ENCODE assay signal across 9 cellular contexts in the genomic region with DNA sequence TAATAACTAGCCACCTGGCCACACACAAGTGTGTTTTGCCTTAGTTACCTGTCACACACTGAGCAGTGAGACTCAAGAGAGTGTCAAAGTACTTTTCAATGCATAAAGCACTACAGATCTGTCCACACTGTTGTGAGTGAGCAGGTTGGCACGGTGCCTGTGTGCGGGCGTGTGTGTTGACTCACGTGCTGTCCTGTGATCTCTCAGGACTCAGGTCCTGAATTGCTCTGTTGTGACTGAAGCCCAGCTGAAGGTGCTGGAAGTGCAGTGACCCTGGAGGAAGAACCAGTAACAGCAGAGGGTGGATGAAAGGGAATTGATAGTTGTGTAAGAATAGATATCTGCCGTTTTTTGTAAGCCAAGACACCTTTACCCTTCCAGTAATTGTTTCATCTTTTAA. TPM values are rescaled to one million over a fixed set of nuclear protein-coding genes. Genes with fewer than 3 reads are reported as not detected.
DNase-seq lines count a peak whose midpoint lies in the region; ATAC-seq and TF ChIP-seq lines count a peak whose summit lies in the region.
"Had no signal": no experiment of that assay in that cellular context is flagged by ENCODE, and none has a peak within 500 bp of the region (broad histone marks: within the 10 kb centered on the region; RNA-seq: fewer than 3 reads in every experiment).

No MANE protein-coding gene starts in this region.

- H3K4me1 Mint-ChIP-seq in WTC11 = no peaks in the 10 kb centered on the region
- H3K4me1 Mint-ChIP-seq: naive B cell had no signal

- H3K9me3 Mint-ChIP-seq in WTC11 = peaks cover 20% of the 10 kb centered on the region

- H3K36me3 ChIP-seq in kidney epithelial cell (ENCODE audit: control insufficient read depth, insufficient read depth, low read length) (no peaks in the 10 kb centered on the region), uterus (no peaks in the 10 kb centered on the region), vagina (no peaks in the 10 kb centered on the region)

- no peak overlapping the region for H3K27ac ChIP-seq in uterus
- no peak overlapping the region for H3K27ac ChIP-seq in vagina

- no peak for TF ChIP-seq CTCF in WTC11 (IDR thresholded peaks at IDR 0.05)
- TF ChIP-seq CTCF in kidney epithelial cell (IDR thresholded peaks at IDR 0.05; ENCODE audit: insufficient read depth, low read length, poor library complexity, severe bottlenecking) = no peak
- no peak for TF ChIP-seq CTCF in uterus (IDR thresholded peaks at IDR 0.05)
- TF ChIP-seq CTCF in vagina (IDR thresholded peaks at IDR 0.05) = no peak

- H3K27me3 ChIP-seq in kidney epithelial cell (ENCODE audit: control insufficient read depth, insufficient read depth, low read length) = no peaks in the 10 kb centered on the region
- no peaks in the 10 kb centered on the region for H3K27me3 ChIP-seq in uterus
- no peaks in the 10 kb centered on the region for H3K27me3 ChIP-seq in vagina

- H3K36me3 Mint-ChIP-seq in WTC11 = peaks cover 19% of the 10 kb centered on the region

- H3K4me3 Mint-ChIP-seq in WTC11 = no peak overlapping the region
- H3K4me3 Mint-ChIP-seq: naive B cell had no signal

- DNase-seq in AG08396 (ENCODE audit: low spot score) (peak; percentile 32), HS-5 (ENCODE audit: low read depth) (peak; percentile 24), WTC11 (ENCODE audit: low spot score) (no peak), kidney epithelial cell (ENCODE audit: low read depth) (peak; percentile 61), uterus (peak; percentile 17 to 32), globus pallidus (ENCODE audit: low spot score) (no peak), vagina (ENCODE audit: extremely low spot score in 2 of 2) (no peak)
- DNase-seq: naive B cell had no signal

- POLR2A ChIA-PET in WTC11 (lab: Charles Lee) = no interaction called here

- peak; percentile 65; the same call in 1 of the 2 replicates for ATAC-seq in WTC11
- no peak for ATAC-seq in GM18498 (IDR thresholded peaks at IDR 0.05; ENCODE audit: unreplicated experiment)

- no peaks in the 10 kb centered on the region for H3K4me1 ChIP-seq in uterus
- H3K4me1 ChIP-seq in vagina = peaks cover 8% of the 10 kb centered on the region

- TF ChIP-seq POLR2A in uterus (IDR thresholded peaks at IDR 0.05) = no peak
- TF ChIP-seq POLR2A in vagina (IDR thresholded peaks at IDR 0.05) = no peak

- H3K4me3 ChIP-seq in kidney epithelial cell (ENCODE audit: low read depth, low read length) (no peak overlapping the region), uterus (no peak overlapping the region), vagina (no peak overlapping the region)

- intact Hi-C loops in uterus (cut with DNase I; ENCODE audit: low total_unique reads) = no loop called here
- intact Hi-C loops in vagina (cut with DNase I) = no loop called here

- no peak overlapping the region for H3K27ac Mint-ChIP-seq in WTC11
- H3K27ac Mint-ChIP-seq: naive B cell had no signal

- no peaks in the 10 kb centered on the region for H3K27me3 Mint-ChIP-seq in WTC11 (ENCODE audit: low read depth)

- H3K9me3 ChIP-seq in uterus = no peaks in the 10 kb centered on the region
- no peaks in the 10 kb centered on the region for H3K9me3 ChIP-seq in vagina

- CTCF ChIA-PET in WTC11 (lab: Charles Lee) = interaction anchor here (0.6 kb wide), 1 partner anchor 938 kb away, joined by 3 read pairs; no protein-coding TSS in a partner anchor

TF ChIP-seq in WTC11, 78 proteins besides CTCF, POLR2A, EP300 and RAD21:
- TF ChIP-seq, protein P1, sequence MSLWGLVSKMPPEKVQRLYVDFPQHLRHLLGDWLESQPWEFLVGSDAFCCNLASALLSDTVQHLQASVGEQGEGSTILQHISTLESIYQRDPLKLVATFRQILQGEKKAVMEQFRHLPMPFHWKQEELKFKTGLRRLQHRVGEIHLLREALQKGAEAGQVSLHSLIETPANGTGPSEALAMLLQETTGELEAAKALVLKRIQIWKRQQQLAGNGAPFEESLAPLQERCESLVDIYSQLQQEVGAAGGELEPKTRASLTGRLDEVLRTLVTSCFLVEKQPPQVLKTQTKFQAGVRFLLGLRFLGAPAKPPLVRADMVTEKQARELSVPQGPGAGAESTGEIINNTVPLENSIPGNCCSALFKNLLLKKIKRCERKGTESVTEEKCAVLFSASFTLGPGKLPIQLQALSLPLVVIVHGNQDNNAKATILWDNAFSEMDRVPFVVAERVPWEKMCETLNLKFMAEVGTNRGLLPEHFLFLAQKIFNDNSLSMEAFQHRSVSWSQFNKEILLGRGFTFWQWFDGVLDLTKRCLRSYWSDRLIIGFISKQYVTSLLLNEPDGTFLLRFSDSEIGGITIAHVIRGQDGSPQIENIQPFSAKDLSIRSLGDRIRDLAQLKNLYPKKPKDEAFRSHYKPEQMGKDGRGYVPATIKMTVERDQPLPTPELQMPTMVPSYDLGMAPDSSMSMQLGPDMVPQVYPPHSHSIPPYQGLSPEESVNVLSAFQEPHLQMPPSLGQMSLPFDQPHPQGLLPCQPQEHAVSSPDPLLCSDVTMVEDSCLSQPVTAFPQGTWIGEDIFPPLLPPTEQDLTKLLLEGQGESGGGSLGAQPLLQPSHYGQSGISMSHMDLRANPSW (CRISPR knock-in tag; conservative IDR thresholded peaks at IDR 0.05; ENCODE audit: low read depth) = no peak
- TF ChIP-seq GABPB1 (CRISPR knock-in tag; IDR thresholded peaks at IDR 0.05) = peak; percentile 83

RNA-seq across cellular contexts. Expression of a gene that starts 18.3 kb away (rescaled TPM):
- total RNA-seq in WTC11 (2021) = 14.9 to 18.4 TPM (median 16.0 TPM) in 3 replicates
- 1.0 and 1.4 TPM in 2 replicates for total RNA-seq in kidney epithelial cell
- 1 to 10 TPM in 2 of 4 donors, under 1 TPM in 1, not detected in 1; under 0.01 to 3.8 (median 1.2) TPM for total RNA-seq in uterus
- total RNA-seq in vagina = 5.4 TPM

Comparison
In these comparisons a context has a peak if more than half of its experiments do, and no peak if none do; other contexts are left out.
1. DNase-seq: peak in AG08396 (single experiment), HS-5 (single experiment), kidney epithelial cell (single experiment) and uterus (2 of 2); none in WTC11 (single experiment), globus pallidus (single experiment) and vagina (0 of 2).